25 cellular contexts compared by ENCODE assay signal in the genomic region with DNA sequence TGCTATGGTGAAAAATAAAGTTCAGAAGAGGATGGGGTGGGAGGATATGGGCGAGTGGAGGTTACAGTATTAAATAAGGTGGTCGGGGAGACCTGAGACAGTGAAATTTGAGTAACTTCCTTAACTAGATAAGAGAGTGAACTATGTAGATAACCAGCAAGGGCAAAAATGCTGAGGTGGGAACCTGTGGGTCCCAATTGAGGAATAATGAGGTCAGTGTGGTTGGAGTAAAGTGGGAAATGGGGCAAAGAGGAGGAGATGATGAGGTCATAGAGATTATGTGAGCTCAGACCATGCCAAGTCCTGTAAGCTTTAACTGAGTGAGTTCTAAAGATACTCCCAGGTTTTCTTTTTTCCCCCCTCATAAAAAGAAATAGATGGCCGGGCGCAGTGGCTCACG.
DNase-seq lines count a peak whose midpoint lies in the region; ATAC-seq, FAIRE-seq and TF ChIP-seq lines count a peak whose summit lies in the region.
"Had no signal": no experiment of that assay in that cellular context is flagged by ENCODE, and none has a peak within 500 bp of the region (broad histone marks: within the 10 kb centered on the region; RNA-seq: fewer than 3 reads in every experiment).

No MANE protein-coding gene starts in this region.

- CTCF ChIA-PET in HEK293 (lab: Yijun Ruan, JAX), result interaction anchor here (0.6 to 0.7 kb wide), 2 partner anchors 23 to 145 kb away, joined by 3 read pairs; no protein-coding TSS in a partner anchor

- H3K36me3 ChIP-seq in HEK293 (ENCODE audit: control insufficient read depth in 2 of 2, insufficient read depth in 1 of 2, low read length in 2 of 2) (no peaks in the 10 kb centered on the region), astrocyte (ENCODE audit: insufficient read depth, low read length) (no peaks in the 10 kb centered on the region)
- H3K36me3 ChIP-seq: BE2C, BLaER1 had no signal

- H3K27ac ChIP-seq in HEK293 (ENCODE audit: extremely low read depth, low read depth, low read length) (no peak overlapping the region), astrocyte (ENCODE audit: low read depth, low read length) (no peak overlapping the region)
- H3K27ac ChIP-seq: BLaER1 had no signal

- H3K9me3 ChIP-seq in HEK293 (ENCODE audit: control insufficient read depth, insufficient read depth, low read depth, low read length) (no peaks in the 10 kb centered on the region), astrocyte (ENCODE audit: insufficient read depth, low read depth, low read length) (no peaks in the 10 kb centered on the region)

- H3K4me3 Mint-ChIP-seq in astrocyte (ENCODE audit: unreplicated experiment), result peak overlapping the region; percentile 4
- H3K4me3 Mint-ChIP-seq: CD14-positive monocyte; CD4-positive, alpha-beta memory T cell; CD4-positive, CD25-positive, alpha-beta regulatory T cell; CD8-positive, alpha-beta memory T cell had no signal

- no peaks in the 10 kb centered on the region for H3K27me3 Mint-ChIP-seq in astrocyte (ENCODE audit: low read depth, unreplicated experiment)
- H3K27me3 Mint-ChIP-seq: CD4-positive, CD25-positive, alpha-beta regulatory T cell had no signal

- no peaks in the 10 kb centered on the region for H3K9me3 Mint-ChIP-seq in astrocyte (ENCODE audit: unreplicated experiment)

- no peak overlapping the region for H3K27ac Mint-ChIP-seq in astrocyte (ENCODE audit: unreplicated experiment)
- H3K27ac Mint-ChIP-seq: CD14-positive monocyte; CD4-positive, CD25-positive, alpha-beta regulatory T cell; CD8-positive, alpha-beta memory T cell had no signal

- no peak overlapping the region for H3K4me3 ChIP-seq in HEK293 (ENCODE audit: low read depth, low read length)
- H3K4me3 ChIP-seq in astrocyte (ENCODE audit: insufficient read depth, low read depth, low read length), result no peak overlapping the region
- no peak overlapping the region for H3K4me3 ChIP-seq in foreskin fibroblast (ENCODE audit: low read depth in 1 of 2, low read length in 2 of 2)
- H3K4me3 ChIP-seq: BLaER1 had no signal

- DNase-seq in Daoy (ENCODE audit: low read depth) (peak; percentile 4), astrocyte (ENCODE audit: low read depth) (no peak), superior temporal gyrus (ENCODE audit: extremely low spot score) (no peak), foreskin fibroblast (no peak)
- DNase-seq: 8988T; ACHN; BE2C; C1 segment of cervical spinal cord; CD4-positive, alpha-beta memory T cell; CD4-positive, CD25-positive, alpha-beta regulatory T cell; CD8-positive, alpha-beta memory T cell; COR-L47; DMS 273 treated with DMSO at 0.1 percent for 48 hours; DMS153; DMS53; DMS79; DND-41; GF-D8 had no signal

- H3K4me2 ChIP-seq in astrocyte (ENCODE audit: low read length), result no peak overlapping the region
- H3K4me2 ChIP-seq: BLaER1 had no signal

- H2AFZ ChIP-seq in astrocyte (ENCODE audit: low read depth, low read length), result no peak overlapping the region

- H3K27me3 ChIP-seq in astrocyte (ENCODE audit: insufficient read depth, low read length), result no peaks in the 10 kb centered on the region
- H3K27me3 ChIP-seq: BE2C, BLaER1 had no signal

- H3K4me1 ChIP-seq in HEK293 (ENCODE audit: control insufficient read depth, insufficient read depth, low read length) (no peaks in the 10 kb centered on the region), astrocyte (ENCODE audit: insufficient read depth, low read length) (no peaks in the 10 kb centered on the region)

- TF ChIP-seq CTCF in HEK293 (tag by site-specific recombination; IDR thresholded peaks at IDR 0.05) (no peak), astrocyte (IDR thresholded peaks at IDR 0.05; ENCODE audit: insufficient read depth, low read depth, low read length) (no peak), foreskin fibroblast (IDR thresholded peaks at IDR 0.05; ENCODE audit: low read depth, low read length) (no peak)

- no peaks in the 10 kb centered on the region for H4K20me1 ChIP-seq in astrocyte (ENCODE audit: insufficient read depth, low read length)
- H4K20me1 ChIP-seq: BLaER1 had no signal

- H3K36me3 Mint-ChIP-seq in astrocyte (ENCODE audit: low read depth, unreplicated experiment), result no peaks in the 10 kb centered on the region
- H3K36me3 Mint-ChIP-seq: CD14-positive monocyte; CD4-positive, alpha-beta memory T cell; CD4-positive, CD25-positive, alpha-beta regulatory T cell; CD8-positive, alpha-beta memory T cell had no signal

- no peak overlapping the region for H3K9ac ChIP-seq in astrocyte (ENCODE audit: low read length)
- H3K9ac ChIP-seq: BLaER1 had no signal

- FAIRE-seq in astrocyte (lab: Jason Lieb, UNC), result no peak
- FAIRE-seq: A204.1, G401.6, GM12891 had no signal

- H3K79me2 ChIP-seq in astrocyte (ENCODE audit: insufficient read depth, low read length), result no peaks in the 10 kb centered on the region

- H3K4me1 Mint-ChIP-seq in astrocyte (ENCODE audit: low read depth, unreplicated experiment), result no peaks in the 10 kb centered on the region
- H3K4me1 Mint-ChIP-seq: CD14-positive monocyte; CD4-positive, alpha-beta memory T cell; CD4-positive, CD25-positive, alpha-beta regulatory T cell; CD8-positive, alpha-beta memory T cell had no signal

- no peak for ATAC-seq in GM19023 (IDR thresholded peaks at IDR 0.05; ENCODE audit: unreplicated experiment)

- POLR2A ChIA-PET in HEK293 (lab: Yijun Ruan, JAX), result no interaction called here

TF ChIP-seq in HEK293, 187 proteins besides CTCF, POLR2A, EP300 and RAD21 (continues in another document):
- TF ChIP-seq ZNF791 (tag by site-specific recombination; IDR thresholded peaks at IDR 0.05) (no peak), ZFP37 (tag by site-specific recombination; IDR thresholded peaks at IDR 0.05) (no peak), EGR2 (tag by site-specific recombination; IDR thresholded peaks at IDR 0.05; ENCODE audit: low read depth) (peak; percentile 72; the same call in 1 of the 2 replicates), SCRT1 (tag by site-specific recombination; IDR thresholded peaks at IDR 0.05; ENCODE audit: borderline replicate concordance) (no peak), ZNF19 (tag by site-specific recombination; IDR thresholded peaks at IDR 0.05; ENCODE audit: low read depth) (no peak), KLF7 (tag by site-specific recombination; IDR thresholded peaks at IDR 0.05; ENCODE audit: borderline replicate concordance) (no peak), ZBTB1 (tag by site-specific recombination; IDR thresholded peaks at IDR 0.05) (no peak), ZNF169 (tag by site-specific recombination; IDR thresholded peaks at IDR 0.05) (no peak), ZNF221 (tag by site-specific recombination; IDR thresholded peaks at IDR 0.05; ENCODE audit: borderline replicate concordance) (no peak), ZFHX2 (tag by site-specific recombination; conservative IDR thresholded peaks at IDR 0.05) (peak; percentile 49), ZBTB17 (tag by site-specific recombination; IDR thresholded peaks at IDR 0.05) (no peak), ZXDB (tag by site-specific recombination; IDR thresholded peaks at IDR 0.05) (no peak), ZNF549 (tag by site-specific recombination; IDR thresholded peaks at IDR 0.05) (no peak), MEIS1 (CRISPR knock-in tag; IDR thresholded peaks at IDR 0.05; ENCODE audit: borderline replicate concordance) (no peak), ZNF677 (tag by site-specific recombination; IDR thresholded peaks at IDR 0.05) (no peak), ZNF670 (tag by site-specific recombination; IDR thresholded peaks at IDR 0.05; ENCODE audit: low read depth) (no peak), ZNF629 (tag by site-specific recombination; IDR thresholded peaks at IDR 0.05) (no peak), ZFP69B (tag by site-specific recombination; IDR thresholded peaks at IDR 0.05) (peak; percentile 56; the same call in 1 of the 2 replicates)
- TF ChIP-seq, protein P1, sequence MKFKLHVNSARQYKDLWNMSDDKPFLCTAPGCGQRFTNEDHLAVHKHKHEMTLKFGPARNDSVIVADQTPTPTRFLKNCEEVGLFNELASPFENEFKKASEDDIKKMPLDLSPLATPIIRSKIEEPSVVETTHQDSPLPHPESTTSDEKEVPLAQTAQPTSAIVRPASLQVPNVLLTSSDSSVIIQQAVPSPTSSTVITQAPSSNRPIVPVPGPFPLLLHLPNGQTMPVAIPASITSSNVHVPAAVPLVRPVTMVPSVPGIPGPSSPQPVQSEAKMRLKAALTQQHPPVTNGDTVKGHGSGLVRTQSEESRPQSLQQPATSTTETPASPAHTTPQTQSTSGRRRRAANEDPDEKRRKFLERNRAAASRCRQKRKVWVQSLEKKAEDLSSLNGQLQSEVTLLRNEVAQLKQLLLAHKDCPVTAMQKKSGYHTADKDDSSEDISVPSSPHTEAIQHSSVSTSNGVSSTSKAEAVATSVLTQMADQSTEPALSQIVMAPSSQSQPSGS (tag by site-specific recombination; IDR thresholded peaks at IDR 0.05; ENCODE audit: low read depth), result peak; percentile 81
- TF ChIP-seq, protein P2, sequence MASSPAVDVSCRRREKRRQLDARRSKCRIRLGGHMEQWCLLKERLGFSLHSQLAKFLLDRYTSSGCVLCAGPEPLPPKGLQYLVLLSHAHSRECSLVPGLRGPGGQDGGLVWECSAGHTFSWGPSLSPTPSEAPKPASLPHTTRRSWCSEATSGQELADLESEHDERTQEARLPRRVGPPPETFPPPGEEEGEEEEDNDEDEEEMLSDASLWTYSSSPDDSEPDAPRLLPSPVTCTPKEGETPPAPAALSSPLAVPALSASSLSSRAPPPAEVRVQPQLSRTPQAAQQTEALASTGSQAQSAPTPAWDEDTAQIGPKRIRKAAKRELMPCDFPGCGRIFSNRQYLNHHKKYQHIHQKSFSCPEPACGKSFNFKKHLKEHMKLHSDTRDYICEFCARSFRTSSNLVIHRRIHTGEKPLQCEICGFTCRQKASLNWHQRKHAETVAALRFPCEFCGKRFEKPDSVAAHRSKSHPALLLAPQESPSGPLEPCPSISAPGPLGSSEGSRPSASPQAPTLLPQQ (tag by site-specific recombination; IDR thresholded peaks at IDR 0.05), result peak; percentile 95
- TF ChIP-seq, protein P3, sequence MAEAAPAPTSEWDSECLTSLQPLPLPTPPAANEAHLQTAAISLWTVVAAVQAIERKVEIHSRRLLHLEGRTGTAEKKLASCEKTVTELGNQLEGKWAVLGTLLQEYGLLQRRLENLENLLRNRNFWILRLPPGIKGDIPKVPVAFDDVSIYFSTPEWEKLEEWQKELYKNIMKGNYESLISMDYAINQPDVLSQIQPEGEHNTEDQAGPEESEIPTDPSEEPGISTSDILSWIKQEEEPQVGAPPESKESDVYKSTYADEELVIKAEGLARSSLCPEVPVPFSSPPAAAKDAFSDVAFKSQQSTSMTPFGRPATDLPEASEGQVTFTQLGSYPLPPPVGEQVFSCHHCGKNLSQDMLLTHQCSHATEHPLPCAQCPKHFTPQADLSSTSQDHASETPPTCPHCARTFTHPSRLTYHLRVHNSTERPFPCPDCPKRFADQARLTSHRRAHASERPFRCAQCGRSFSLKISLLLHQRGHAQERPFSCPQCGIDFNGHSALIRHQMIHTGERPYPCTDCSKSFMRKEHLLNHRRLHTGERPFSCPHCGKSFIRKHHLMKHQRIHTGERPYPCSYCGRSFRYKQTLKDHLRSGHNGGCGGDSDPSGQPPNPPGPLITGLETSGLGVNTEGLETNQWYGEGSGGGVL (tag by site-specific recombination; IDR thresholded peaks at IDR 0.05), result peak; percentile 46; the same call in 1 of the 2 replicates
